ENCODE assay signal across 1 cellular context in genomic region chr2:121532894-121533293, GRCh38.
TF ChIP-seq lines count a peak whose summit lies in the region.

No MANE protein-coding gene starts in this region.

TF ChIP-seq in HEK293, 187 proteins besides CTCF, POLR2A, EP300 and RAD21 (continued from another document):
- TF ChIP-seq IKZF3 (tag by site-specific recombination; IDR thresholded peaks at IDR 0.05) = 0 out of 2 replicates have a peak, but pooled peaks have one; percentile 17
- 0 out of 2 replicates have a peak, but pooled peaks have one; percentile 33 for TF ChIP-seq ZSCAN30 (tag by site-specific recombination; IDR thresholded peaks at IDR 0.05)
- no peak for TF ChIP-seq OSR2 (tag by site-specific recombination; IDR thresholded peaks at IDR 0.05)
- TF ChIP-seq PRDM4 (tag by site-specific recombination; IDR thresholded peaks at IDR 0.05) = peak; percentile 99
- 0 out of 2 replicates have a peak, but pooled peaks have one; percentile 11 for TF ChIP-seq ZBTB44 (tag by site-specific recombination; IDR thresholded peaks at IDR 0.05)
- 0 out of 2 replicates have a peak, but pooled peaks have one; percentile 35 for TF ChIP-seq PRDM10 (tag by site-specific recombination; IDR thresholded peaks at IDR 0.05)
- TF ChIP-seq ZNF473 (tag by site-specific recombination; IDR thresholded peaks at IDR 0.05) = no peak
- TF ChIP-seq SCRT2 (tag by site-specific recombination; IDR thresholded peaks at IDR 0.05) = no peak
- TF ChIP-seq HOXA7 (CRISPR knock-in tag; IDR thresholded peaks at IDR 0.05; ENCODE audit: borderline replicate concordance) = no peak
- TF ChIP-seq ZSCAN23 (tag by site-specific recombination; IDR thresholded peaks at IDR 0.05) = no peak
- TF ChIP-seq ZNF449 (tag by site-specific recombination; IDR thresholded peaks at IDR 0.05) = no peak
- no peak for TF ChIP-seq ZNF626 (tag by site-specific recombination; IDR thresholded peaks at IDR 0.05)
- TF ChIP-seq PRDM1 (tag by site-specific recombination; IDR thresholded peaks at IDR 0.05) = peak; percentile 68
- no peak for TF ChIP-seq ZNF76 (tag by site-specific recombination; IDR thresholded peaks at IDR 0.05; ENCODE audit: borderline replicate concordance, low read depth)
- no peak for TF ChIP-seq ZNF354C (tag by site-specific recombination; IDR thresholded peaks at IDR 0.05; ENCODE audit: borderline replicate concordance, low read depth)
- TF ChIP-seq ATF2 (tag by site-specific recombination; IDR thresholded peaks at IDR 0.05; ENCODE audit: low read depth) = peak; percentile 73; the same call in 1 of the 2 replicates
- TF ChIP-seq ZFHX2 (tag by site-specific recombination; conservative IDR thresholded peaks at IDR 0.05) = no peak
- TF ChIP-seq ZNF19 (tag by site-specific recombination; IDR thresholded peaks at IDR 0.05; ENCODE audit: low read depth) = no peak
TF ChIP-seq in HEK293: peak in this region for 9.
